In genomic region chr20:44959896-44960852, GRCh38 we compare ENCODE assay signal across 1 cellular context.
TF ChIP-seq lines count a peak whose summit lies in the region.

Gene TOMM34 (minus strand): TSS chr20:44960397. CDS start chr20:44960333, 64 bp downstream.

TF ChIP-seq in HepG2, 621 proteins besides CTCF, POLR2A, EP300 and RAD21 (continued from another document and continues in another):
- TF ChIP-seq ZXDC (CRISPR knock-in tag; IDR thresholded peaks at IDR 0.05) (peak; percentile 85), MAFF (IDR thresholded peaks at IDR 0.05; ENCODE audit: low read depth, low read length) (no peak), FOXP4 (CRISPR knock-in tag; IDR thresholded peaks at IDR 0.05) (peak; percentile 59; the same call in 1 of the 2 replicates), SMAD9 (CRISPR knock-in tag; IDR thresholded peaks at IDR 0.05) (peak; percentile 92), ZNF207 (IDR thresholded peaks at IDR 0.05; ENCODE audit: borderline replicate concordance) (no peak), ZNF839 (CRISPR knock-in tag; IDR thresholded peaks at IDR 0.05; ENCODE audit: borderline replicate concordance) (peak; percentile 99), ZNF510 (CRISPR knock-in tag; IDR thresholded peaks at IDR 0.05; ENCODE audit: low read depth) (peak; percentile 97; the same call in 1 of the 2 replicates), ZHX2 (IDR thresholded peaks at IDR 0.05; ENCODE audit: low read depth) (no peak; the same call in none of the 2 replicates), ZHX2 (CRISPR knock-in tag; IDR thresholded peaks at IDR 0.05; ENCODE audit: borderline replicate concordance) (peak; percentile 9; the same call in 1 of the 2 replicates), MEIS1 (CRISPR knock-in tag; IDR thresholded peaks at IDR 0.05; ENCODE audit: borderline replicate concordance) (peak; percentile 87; the same call in 1 of the 2 replicates), ZNF512B (CRISPR knock-in tag; IDR thresholded peaks at IDR 0.05; ENCODE audit: borderline replicate concordance) (0 out of 2 replicates have a peak, but pooled peaks have one; percentile 26), ZNF775 (CRISPR knock-in tag; IDR thresholded peaks at IDR 0.05; ENCODE audit: borderline replicate concordance) (peak; percentile 85; the same call in 1 of the 2 replicates), HOXD1 (CRISPR knock-in tag; IDR thresholded peaks at IDR 0.05) (peak; percentile 93), SYNCRIP (IDR thresholded peaks at IDR 0.05; ENCODE audit: insufficient read depth, low read depth, low read length) (no peak), ZNF724P (CRISPR knock-in tag; IDR thresholded peaks at IDR 0.05; ENCODE audit: borderline replicate concordance) (peak; percentile 98), ZNF460 (CRISPR knock-in tag; IDR thresholded peaks at IDR 0.05; ENCODE audit: borderline replicate concordance) (no peak; the same call in 1 of the 2 replicates), ZMYM3 (CRISPR knock-in tag; IDR thresholded peaks at IDR 0.05) (peak; percentile 30), ZNF180 (CRISPR knock-in tag; IDR thresholded peaks at IDR 0.05; ENCODE audit: borderline replicate concordance, low read depth) (no peak), ZNF788 (CRISPR knock-in tag; IDR thresholded peaks at IDR 0.05; ENCODE audit: borderline replicate concordance) (peak; percentile 81; the same call in 1 of the 2 replicates), MEIS2 (CRISPR knock-in tag; IDR thresholded peaks at IDR 0.05) (peak; percentile 92), ZNF552 (CRISPR knock-in tag; IDR thresholded peaks at IDR 0.05; ENCODE audit: borderline replicate concordance) (peak; percentile 93), MTF2 (CRISPR knock-in tag; IDR thresholded peaks at IDR 0.05; ENCODE audit: borderline replicate concordance) (peak; percentile 100), ZNF10 (CRISPR knock-in tag; IDR thresholded peaks at IDR 0.05; ENCODE audit: borderline replicate concordance, low read depth) (no peak), ZSCAN29 (CRISPR knock-in tag; conservative IDR thresholded peaks at IDR 0.05) (no peak; the same call in 1 of the 2 replicates), ZNF230 (CRISPR knock-in tag; IDR thresholded peaks at IDR 0.05) (peak; percentile 99), FOXA1 (IDR thresholded peaks at IDR 0.05) (no peak), FOXA1 (CRISPR knock-in tag; IDR thresholded peaks at IDR 0.05) (peak; percentile 33; the same call in 1 of the 2 replicates), ZZZ3 (CRISPR knock-in tag; IDR thresholded peaks at IDR 0.05; ENCODE audit: borderline replicate concordance) (no peak; the same call in 1 of the 2 replicates), ZFYVE20 (CRISPR knock-in tag; IDR thresholded peaks at IDR 0.05; ENCODE audit: borderline replicate concordance, low read depth) (peak; percentile 89; the same call in 1 of the 2 replicates), ZBTB26 (CRISPR knock-in tag; IDR thresholded peaks at IDR 0.05; ENCODE audit: borderline replicate concordance) (peak; percentile 93), KDM3A (CRISPR knock-in tag; IDR thresholded peaks at IDR 0.05; ENCODE audit: low read depth) (peak; percentile 97), ZGPAT (CRISPR knock-in tag; IDR thresholded peaks at IDR 0.05) (peak; percentile 97), ZNF530 (CRISPR knock-in tag; IDR thresholded peaks at IDR 0.05; ENCODE audit: low read depth) (0 out of 2 replicates have a peak, but pooled peaks have one; percentile 26), ZNF17 (CRISPR knock-in tag; IDR thresholded peaks at IDR 0.05) (peak; percentile 92; the same call in 1 of the 2 replicates), HIC2 (CRISPR knock-in tag; IDR thresholded peaks at IDR 0.05; ENCODE audit: low read depth) (peak; percentile 72; the same call in 1 of the 2 replicates), ZNF317 (CRISPR knock-in tag; IDR thresholded peaks at IDR 0.05) (peak; percentile 91), HNRNPLL (IDR thresholded peaks at IDR 0.05; ENCODE audit: low read depth, low read length, poor library complexity, severe bottlenecking) (peak; percentile 96), ZSCAN30 (CRISPR knock-in tag; IDR thresholded peaks at IDR 0.05) (peak; percentile 71; the same call in 1 of the 2 replicates)
